In the genomic region with DNA sequence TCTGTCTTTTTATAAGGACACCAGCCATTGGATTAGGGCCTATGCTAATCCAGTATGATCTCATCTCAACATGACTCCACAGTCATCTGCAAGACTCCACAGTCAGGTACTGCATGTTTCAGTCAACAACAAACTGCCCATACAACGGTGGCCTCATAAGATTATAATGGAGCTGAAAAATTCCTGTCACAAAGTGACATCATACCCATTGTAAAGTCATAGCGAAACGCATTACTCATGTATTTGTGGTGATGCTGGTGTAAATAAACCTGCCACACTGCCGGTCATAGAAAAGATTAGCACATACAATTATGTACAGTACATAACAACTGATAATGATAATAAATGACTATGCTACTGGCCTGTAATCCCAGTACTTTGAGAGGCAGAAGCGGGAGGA, we compare ENCODE assay signal across 21 cellular contexts.
DNase-seq lines count a peak whose midpoint lies in the region; ATAC-seq, FAIRE-seq and TF ChIP-seq lines count a peak whose summit lies in the region.
"Had no signal": no experiment of that assay in that cellular context is flagged by ENCODE, and none has a peak within 500 bp of the region (broad histone marks: within the 10 kb centered on the region; RNA-seq: fewer than 3 reads in every experiment).

No MANE protein-coding gene starts in this region.

- H3K27ac ChIP-seq in astrocyte (ENCODE audit: low read depth, low read length) (no peak overlapping the region), right cardiac atrium (ENCODE audit: low read length) (no peak overlapping the region)
- H3K27ac ChIP-seq: body of pancreas, C4-2B, epithelial cell of prostate, SK-N-MC, spleen, transverse colon had no signal

- peaks cover 3% of the 10 kb centered on the region for H3K27me3 Mint-ChIP-seq in activated T-cell treated with anti-CD3 and anti-CD28 coated beads, Interleukin-2, amount 50 U/mL, for 4 hours (ENCODE audit: low read depth)
- no peaks in the 10 kb centered on the region for H3K27me3 Mint-ChIP-seq in astrocyte (ENCODE audit: low read depth, unreplicated experiment)

- intact Hi-C loops in right cardiac atrium (cut with DNase I), result no loop called here

- no peaks in the 10 kb centered on the region for H3K36me3 ChIP-seq in astrocyte (ENCODE audit: insufficient read depth, low read length)
- H3K36me3 ChIP-seq: spleen, transverse colon had no signal

- no peaks in the 10 kb centered on the region for H3K79me2 ChIP-seq in astrocyte (ENCODE audit: insufficient read depth, low read length)

- H3K9ac ChIP-seq in astrocyte (ENCODE audit: low read length), result no peak overlapping the region

- peak; percentile 40 to 80 for ATAC-seq in activated T-cell treated with anti-CD3 and anti-CD28 coated beads, Interleukin-2, amount 50 U/mL, for 4 hours
- ATAC-seq in HG03439 (IDR thresholded peaks at IDR 0.05; ENCODE audit: unreplicated experiment) (peak; percentile 51), right cardiac atrium (no peak)
- peak; percentile 97 for ATAC-seq in stimulated activated effector memory CD8-positive, alpha-beta T cell treated with anti-CD3 and anti-CD28 coated beads, Interleukin-12 subunit alpha, Interleukin-12 subunit beta, amount 100 ng/mL, for 72 hours
- ATAC-seq: body of pancreas, natural killer cell had no signal

- H3K4me1 Mint-ChIP-seq in activated T-cell treated with anti-CD3 and anti-CD28 coated beads, Interleukin-2, amount 50 U/mL, for 4 hours (ENCODE audit: low read depth), result no peaks in the 10 kb centered on the region
- no peaks in the 10 kb centered on the region for H3K4me1 Mint-ChIP-seq in astrocyte (ENCODE audit: low read depth, unreplicated experiment)
- peaks cover 7% of the 10 kb centered on the region for H3K4me1 Mint-ChIP-seq in stimulated activated effector memory CD8-positive, alpha-beta T cell treated with anti-CD3 and anti-CD28 coated beads, Interleukin-12 subunit alpha, Interleukin-12 subunit beta, amount 100 ng/mL, for 72 hours
- H3K4me1 Mint-ChIP-seq: natural killer cell; stimulated activated naive B cell treated with anti-CD40 and anti-IgM and Interleukin-4, amounts not matched to agents 10 μg/mL and 1 μg/mL and 100 μg/mL, for 72 hours had no signal

- H3K4me3 Mint-ChIP-seq in activated T-cell treated with anti-CD3 and anti-CD28 coated beads, Interleukin-2, amount 50 U/mL, for 4 hours, result no peak overlapping the region
- no peak overlapping the region for H3K4me3 Mint-ChIP-seq in astrocyte (ENCODE audit: unreplicated experiment)
- no peak overlapping the region for H3K4me3 Mint-ChIP-seq in stimulated activated effector memory CD8-positive, alpha-beta T cell treated with anti-CD3 and anti-CD28 coated beads, Interleukin-12 subunit alpha, Interleukin-12 subunit beta, amount 100 ng/mL, for 72 hours
- H3K4me3 Mint-ChIP-seq: natural killer cell; stimulated activated naive B cell treated with anti-CD40 and anti-IgM and Interleukin-4, amounts not matched to agents 10 μg/mL and 1 μg/mL and 100 μg/mL, for 72 hours had no signal

- H3K9me3 Mint-ChIP-seq in activated T-cell treated with anti-CD3 and anti-CD28 coated beads, Interleukin-2, amount 50 U/mL, for 4 hours, result no peaks in the 10 kb centered on the region
- H3K9me3 Mint-ChIP-seq in astrocyte (ENCODE audit: unreplicated experiment), result no peaks in the 10 kb centered on the region
- no peaks in the 10 kb centered on the region for H3K9me3 Mint-ChIP-seq in stimulated activated effector memory CD8-positive, alpha-beta T cell treated with anti-CD3 and anti-CD28 coated beads, Interleukin-12 subunit alpha, Interleukin-12 subunit beta, amount 100 ng/mL, for 72 hours
- H3K9me3 Mint-ChIP-seq: natural killer cell had no signal

- no peak overlapping the region for H3K4me2 ChIP-seq in astrocyte (ENCODE audit: low read length)

- TF ChIP-seq CTCF in astrocyte (IDR thresholded peaks at IDR 0.05; ENCODE audit: insufficient read depth, low read depth, low read length), result no peak

- no peak for FAIRE-seq in astrocyte (lab: Jason Lieb, UNC)
- no peak for FAIRE-seq in GM19239 (lab: Jason Lieb, UNC)

- no peaks in the 10 kb centered on the region for H4K20me1 ChIP-seq in astrocyte (ENCODE audit: insufficient read depth, low read length)

- no peak overlapping the region for H2AFZ ChIP-seq in astrocyte (ENCODE audit: low read depth, low read length)

- no peak for DNase-seq in activated T-cell treated with anti-CD3 and anti-CD28 coated beads, Interleukin-2, amount 50 U/mL, for 4 hours
- DNase-seq in activated T-cell treated with anti-CD3 and anti-CD28 coated beads for 4 hours, result no peak
- DNase-seq in astrocyte (ENCODE audit: low read depth), result peak; percentile 3
- no peak for DNase-seq in stimulated activated effector memory CD8-positive, alpha-beta T cell treated with anti-CD3 and anti-CD28 coated beads, Interleukin-12 subunit alpha, Interleukin-12 subunit beta, amount 100 ng/mL, for 72 hours (ENCODE audit: low spot score in 2 of 2)
- no peak for DNase-seq in GM19239 (ENCODE audit: insufficient read length, low spot score)
- no peak for DNase-seq in activated effector memory CD4-positive, alpha-beta T cell treated with Interleukin-2 at 50 U/mL for 16 hours
- no peak for DNase-seq in right cardiac atrium
- DNase-seq: activated gamma-delta T cell treated with Interleukin-2 at 50 U/mL for 16 hours; body of pancreas; cortex of kidney; natural killer cell; NCI-H146; NCI-H2227 treated with DMSO at 0.1 percent for 48 hours; spleen; stimulated activated naive B cell treated with anti-CD40 and anti-IgM and Interleukin-4, amounts not matched to agents 10 μg/mL and 1 μg/mL and 100 μg/mL, for 72 hours; transverse colon had no signal

- no peaks in the 10 kb centered on the region for H3K36me3 Mint-ChIP-seq in activated T-cell treated with anti-CD3 and anti-CD28 coated beads, Interleukin-2, amount 50 U/mL, for 4 hours (ENCODE audit: insufficient read depth)
- H3K36me3 Mint-ChIP-seq in astrocyte (ENCODE audit: low read depth, unreplicated experiment), result no peaks in the 10 kb centered on the region
- no peaks in the 10 kb centered on the region for H3K36me3 Mint-ChIP-seq in stimulated activated effector memory CD8-positive, alpha-beta T cell treated with anti-CD3 and anti-CD28 coated beads, Interleukin-12 subunit alpha, Interleukin-12 subunit beta, amount 100 ng/mL, for 72 hours
- H3K36me3 Mint-ChIP-seq: natural killer cell; stimulated activated naive B cell treated with anti-CD40 and anti-IgM and Interleukin-4, amounts not matched to agents 10 μg/mL and 1 μg/mL and 100 μg/mL, for 72 hours had no signal

- H3K4me3 ChIP-seq in astrocyte (ENCODE audit: insufficient read depth, low read depth, low read length) (no peak overlapping the region), right cardiac atrium (ENCODE audit: low read length) (no peak overlapping the region)
- H3K4me3 ChIP-seq: body of pancreas, lung, SK-N-MC, spleen, transverse colon had no signal

- no peak overlapping the region for H3K27ac Mint-ChIP-seq in astrocyte (ENCODE audit: unreplicated experiment)
- H3K27ac Mint-ChIP-seq in stimulated activated effector memory CD8-positive, alpha-beta T cell treated with anti-CD3 and anti-CD28 coated beads, Interleukin-12 subunit alpha, Interleukin-12 subunit beta, amount 100 ng/mL, for 72 hours, result peak overlapping the region; percentile 51
- H3K27ac Mint-ChIP-seq: natural killer cell; stimulated activated naive B cell treated with anti-CD40 and anti-IgM and Interleukin-4, amounts not matched to agents 10 μg/mL and 1 μg/mL and 100 μg/mL, for 72 hours had no signal

- H3K4me1 ChIP-seq in astrocyte (ENCODE audit: insufficient read depth, low read length) (no peaks in the 10 kb centered on the region), right cardiac atrium (ENCODE audit: control insufficient read depth, insufficient read depth, low read length) (no peaks in the 10 kb centered on the region)

- H3K27me3 ChIP-seq in astrocyte (ENCODE audit: insufficient read depth, low read length) (no peaks in the 10 kb centered on the region), right cardiac atrium (ENCODE audit: control insufficient read depth, insufficient read depth) (no peaks in the 10 kb centered on the region)
- H3K27me3 ChIP-seq: body of pancreas, transverse colon had no signal

- 91% methylated on average over 5 of the region's 5 CpGs for WGBS in right cardiac atrium

- no peaks in the 10 kb centered on the region for H3K9me3 ChIP-seq in astrocyte (ENCODE audit: insufficient read depth, low read depth, low read length)
- H3K9me3 ChIP-seq in right cardiac atrium (ENCODE audit: control insufficient read depth, low read length), result no peaks in the 10 kb centered on the region
- H3K9me3 ChIP-seq: body of pancreas, spleen, transverse colon had no signal

Comparison
In these comparisons a context has a peak if more than half of its experiments do, and no peak if none do; other contexts are left out.
1. ATAC-seq: peak in activated T-cell treated with anti-CD3 and anti-CD28 coated beads, Interleukin-2, amount 50 U/mL, for 4 hours (2 of 2), HG03439 (single experiment) and stimulated activated effector memory CD8-positive, alpha-beta T cell treated with anti-CD3 and anti-CD28 coated beads, Interleukin-12 subunit alpha, Interleukin-12 subunit beta, amount 100 ng/mL, for 72 hours (single experiment); none in right cardiac atrium (0 of 2).